In genomic region chr3:120348981-120349818, GRCh38 we compare ENCODE assay signal across 8 cellular contexts. TPM values are rescaled to one million over a fixed set of nuclear protein-coding genes. Genes with fewer than 3 reads are reported as not detected.
A peak's percentile ranks its signal among the peaks of the same experiment; 100 is the strongest.
DNase-seq lines count a peak whose midpoint lies in the region; ATAC-seq and TF ChIP-seq lines count a peak whose summit lies in the region.

Gene LRRC58, minus strand, starts transcription at chr3:120349354. Its CDS starts 111 bp downstream, at chr3:120349243.

- H3K4me3 ChIP-seq in prostate gland: peak within 1 kb of the TSS; percentile 59 to 78

- intact Hi-C loops in left cardiac atrium (cut with DNase I) (no loop called here), prostate gland (cut with DNase I) (no loop called here)

- peak within 1 kb of the TSS; percentile 83 to 94 for H3K27ac ChIP-seq in prostate gland

- TF ChIP-seq POLR2A in GM15510 (IDR thresholded peaks at IDR 0.05; ENCODE audit: borderline replicate concordance, extremely low read depth, insufficient read length) (peak; percentile 97), prostate gland (IDR thresholded peaks at IDR 0.05) (peak; percentile 82)

- no peaks in the 10 kb centered on the region for H3K9me3 ChIP-seq in prostate gland

- ATAC-seq in HG02884 (IDR thresholded peaks at IDR 0.05; ENCODE audit: unreplicated experiment) (peak; percentile 75), left cardiac atrium (peak; percentile 98)

- DNase-seq in NCI-H146 (lab: John Stamatoyannopoulos, UW) (peak; percentile 95), T-helper 1 cell (peak; percentile 76 to 93 (median 80)), amniotic epithelial cell (ENCODE audit: low read depth) (peak; percentile 87), left cardiac atrium (peak; percentile 94), prostate gland (ENCODE audit: low spot score) (peak; percentile 87), ureter (ENCODE audit: low spot score) (peak; percentile 88)

- H3K27me3 ChIP-seq in prostate gland (replicated peaks; ENCODE audit: insufficient read depth): no peaks in the 10 kb centered on the region

- no peaks in the 10 kb centered on the region for H3K4me1 ChIP-seq in prostate gland (replicated peaks)

- WGBS in prostate gland: under 1% methylated on average over 94 of the region's 94 CpGs

- peak in 2 of 4 experiments; percentile 28 to 32 for TF ChIP-seq CTCF in prostate gland (IDR thresholded peaks at IDR 0.05)

- H3K36me3 ChIP-seq in prostate gland: no peaks in the 10 kb centered on the region

RNA-seq across cellular contexts. Expression of gene LRRC58, which starts in this region (rescaled TPM):
- total RNA-seq in left cardiac atrium (10 to 100 TPM; 12.0 to 13.6 TPM), prostate gland (10 to 100 TPM; 26.0 to 34.9 TPM), ureter (22.3 TPM)

Comparison
In these comparisons a context has a peak if more than half of its experiments do, and no peak if none do; other contexts are left out.
1. Peak in every context shown above with its lines: DNase-seq, ATAC-seq, H3K4me3 ChIP-seq and H3K27ac ChIP-seq.